17 cellular contexts compared by ENCODE assay signal in the genomic region with DNA sequence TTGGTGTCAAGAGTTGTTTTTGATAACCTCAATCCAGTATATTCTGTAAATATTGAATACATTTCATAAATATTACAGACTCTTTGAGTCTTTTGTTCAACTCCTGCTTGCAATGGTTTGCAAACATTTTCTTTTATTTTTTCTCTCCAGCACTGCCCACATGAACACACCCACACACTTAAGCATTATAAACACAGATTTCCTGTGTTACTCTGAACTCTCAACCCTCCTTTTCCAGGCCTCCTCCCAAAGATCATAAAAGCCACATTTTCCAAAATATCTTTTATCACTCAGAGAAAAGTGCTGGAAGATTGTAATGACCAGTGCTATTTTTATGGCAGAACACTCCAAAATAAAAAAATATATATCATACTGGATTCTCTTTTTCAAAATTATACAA. TPM values are rescaled to one million over a fixed set of nuclear protein-coding genes. Genes with fewer than 3 reads are reported as not detected.
DNase-seq lines count a peak whose midpoint lies in the region; ATAC-seq and TF ChIP-seq lines count a peak whose summit lies in the region.
"Had no signal": no experiment of that assay in that cellular context is flagged by ENCODE, and none has a peak within 500 bp of the region (broad histone marks: within the 10 kb centered on the region; RNA-seq: fewer than 3 reads in every experiment).

No MANE protein-coding gene starts in this region.

- H3K4me3 Mint-ChIP-seq in T-helper 1 cell treated with Interleukin-12 subunit alpha and Interleukin-12 subunit beta and Interleukin-4 antibody, amounts not matched to agents 30 μg/mL and 1 μg/mL, for 36 hours: peak overlapping the region; percentile 13
- H3K4me3 Mint-ChIP-seq in chondrocyte (ENCODE audit: unreplicated experiment) (no peak overlapping the region), naive B cell (peak overlapping the region in 3 of 8 donors; percentile 14 to 47 (median 33))

- no peak overlapping the region for H3K4ac ChIP-seq in IMR-90 (ENCODE audit: low read depth, low read length)

- no peaks in the 10 kb centered on the region for H3K27me3 Mint-ChIP-seq in T-helper 1 cell treated with Interleukin-12 subunit alpha and Interleukin-12 subunit beta and Interleukin-4 antibody, amounts not matched to agents 30 μg/mL and 1 μg/mL, for 36 hours (ENCODE audit: low read depth)
- H3K27me3 Mint-ChIP-seq in chondrocyte (ENCODE audit: low read depth) (no peaks in the 10 kb centered on the region), naive B cell (no peaks in the 10 kb centered on the region)
- H3K27me3 Mint-ChIP-seq: IgD-negative memory B cell had no signal

- H4K5ac ChIP-seq in IMR-90 (ENCODE audit: low read depth, low read length): no peak overlapping the region

- no peak for TF ChIP-seq POLR2A in IMR-90 (IDR thresholded peaks at IDR 0.05; ENCODE audit: low read depth, low read length)

- no peak overlapping the region for H3K4me2 ChIP-seq in IMR-90 (ENCODE audit: low read depth, low read length)

- no peak overlapping the region for H3K4me3 ChIP-seq in IMR-90 (ENCODE audit: insufficient read depth, low read depth, low read length)

- no peak overlapping the region; the same call in 1 of the 2 replicates for H3K18ac ChIP-seq in IMR-90 (ENCODE audit: low read depth, low read length)

- TF ChIP-seq CTCF in IMR-90 (conservative IDR thresholded peaks at IDR 0.05; ENCODE audit: low read depth, low read length) (no peak), chondrocyte (IDR thresholded peaks at IDR 0.05) (no peak)

- H4K91ac ChIP-seq in IMR-90 (ENCODE audit: insufficient read depth, low read depth, low read length): no peak overlapping the region

- ATAC-seq in IMR-90 (ENCODE audit: low read depth) (peak; percentile 84), naive B cell (ENCODE audit: low read depth in 2 of 2) (no peak), GM21526 (IDR thresholded peaks at IDR 0.05; ENCODE audit: low FRiP score, unreplicated experiment) (no peak)

- H3K9me3 ChIP-seq in IMR-90 (ENCODE audit: control insufficient read depth, insufficient read depth, low read length): no peaks in the 10 kb centered on the region

- no peak overlapping the region for H2BK20ac ChIP-seq in IMR-90 (ENCODE audit: low read depth, low read length)

- dilution Hi-C loops in IMR-90 (cut with HindIII; ENCODE audit: low sequenced_read_pairs, unreplicated experiment): no loop called here

- H2AFZ ChIP-seq in IMR-90 (replicated peaks; ENCODE audit: low read length, poor library complexity): no peak overlapping the region

- no peaks in the 10 kb centered on the region; the same call in 1 of the 2 replicates for H3K9me1 ChIP-seq in IMR-90 (ENCODE audit: insufficient read depth, low read length)

- CTCF ChIA-PET in IMR-90 (lab: Yijun Ruan, JAX): no interaction called here

- H4K20me1 ChIP-seq in IMR-90 (ENCODE audit: insufficient read depth, low read length): no peaks in the 10 kb centered on the region

- intact Hi-C loops in IMR-90 (cut with micrococcal nuclease): no loop called here

- H3K36me3 Mint-ChIP-seq in T-helper 1 cell treated with Interleukin-12 subunit alpha and Interleukin-12 subunit beta and Interleukin-4 antibody, amounts not matched to agents 30 μg/mL and 1 μg/mL, for 36 hours (ENCODE audit: low read depth): peaks cover 65% of the 10 kb centered on the region
- peaks cover 3% of the 10 kb centered on the region for H3K36me3 Mint-ChIP-seq in chondrocyte (ENCODE audit: low read depth)
- peaks cover 11 to 12% of the 10 kb centered on the region in 2 donors for H3K36me3 Mint-ChIP-seq in naive B cell

- no peak overlapping the region for H3K27ac ChIP-seq in IMR-90 (ENCODE audit: insufficient read depth, low read length)
- H3K27ac ChIP-seq: brain microvascular endothelial cell, epithelial cell of prostate had no signal

- POLR2A ChIA-PET in IMR-90 (lab: Charles Lee; ENCODE audit: unreplicated experiment): no interaction called here

- BruUV-seq in IMR-90 (replicated peaks; lab: Mats Ljungman, UMichigan): no TSS peak

- no peak overlapping the region for H3K23ac ChIP-seq in IMR-90 (ENCODE audit: low read depth, low read length)

- no peak overlapping the region for H2BK5ac ChIP-seq in IMR-90 (ENCODE audit: low read depth, low read length, poor library complexity, severe bottlenecking)

- H3K56ac ChIP-seq in IMR-90 (ENCODE audit: extremely low read depth, insufficient read depth, low read length): no peak overlapping the region

- peaks cover 75% of the 10 kb centered on the region for H3K4me1 Mint-ChIP-seq in T-helper 1 cell treated with Interleukin-12 subunit alpha and Interleukin-12 subunit beta and Interleukin-4 antibody, amounts not matched to agents 30 μg/mL and 1 μg/mL, for 36 hours (ENCODE audit: low read depth)
- H3K4me1 Mint-ChIP-seq in chondrocyte (ENCODE audit: low read depth) (peaks cover 10% of the 10 kb centered on the region), naive B cell (peaks cover 52 to 65% (median 55%) of the 10 kb centered on the region in 3 donors)

- no peak for TF ChIP-seq RAD21 in IMR-90 (IDR thresholded peaks at IDR 0.05; ENCODE audit: low read length)

- no peak overlapping the region; the same call in 1 of the 2 replicates for H2BK120ac ChIP-seq in IMR-90 (ENCODE audit: low read depth, low read length)

- H2AK9ac ChIP-seq in IMR-90 (replicated peaks; ENCODE audit: low read depth, low read length, poor library complexity): no peak overlapping the region

- no peaks in the 10 kb centered on the region for H3K27me3 ChIP-seq in IMR-90 (ENCODE audit: control insufficient read depth, insufficient read depth, low read length)
- H3K27me3 ChIP-seq: brain microvascular endothelial cell had no signal

- H3K9me3 Mint-ChIP-seq in T-helper 1 cell treated with Interleukin-12 subunit alpha and Interleukin-12 subunit beta and Interleukin-4 antibody, amounts not matched to agents 30 μg/mL and 1 μg/mL, for 36 hours: peaks cover 9% of the 10 kb centered on the region
- H3K9me3 Mint-ChIP-seq in chondrocyte (ENCODE audit: low read depth): peaks cover 9% of the 10 kb centered on the region
- H3K9me3 Mint-ChIP-seq in naive B cell: peaks cover 0 to 4% (median 0%) of the 10 kb centered on the region in 7 donors
- H3K9me3 Mint-ChIP-seq: IgD-negative memory B cell had no signal

- no peak overlapping the region for H3K9ac ChIP-seq in IMR-90 (ENCODE audit: low read depth, low read length)

- no peak overlapping the region for H2BK15ac ChIP-seq in IMR-90 (ENCODE audit: low read depth, low read length)

- peak overlapping the region; percentile 10 for H3K27ac Mint-ChIP-seq in T-helper 1 cell treated with Interleukin-12 subunit alpha and Interleukin-12 subunit beta and Interleukin-4 antibody, amounts not matched to agents 30 μg/mL and 1 μg/mL, for 36 hours
- H3K27ac Mint-ChIP-seq in chondrocyte (ENCODE audit: unreplicated experiment): peak overlapping the region; percentile 19
- peak overlapping the region in 4 of 6 donors; percentile 16 to 79 (median 50) for H3K27ac Mint-ChIP-seq in naive B cell

- no peaks in the 10 kb centered on the region for H3K36me3 ChIP-seq in IMR-90 (ENCODE audit: control insufficient read depth, insufficient read depth, low read length)
- H3K36me3 ChIP-seq: brain microvascular endothelial cell had no signal

- DNase-seq in T-helper 1 cell (no peak), IMR-90 (peak; percentile 58), chondrocyte (ENCODE audit: low spot score) (no peak), naive B cell (no peak), amniotic stem cell (lab: John Stamatoyannopoulos, UW) (no peak), mesenteric fat pad (ENCODE audit: low spot score) (no peak)
- DNase-seq: brain microvascular endothelial cell; hippocampal formation; NCI-H1417 treated with DMSO at 0.1 percent for 48 hours; NCI-H526 treated with DMSO at 0.1 percent for 48 hours; posterior cingulate gyrus; stimulated activated CD8-positive, alpha-beta memory T cell treated with anti-CD3 and anti-CD28 coated beads, Interleukin-4, amount 100 ng/mL, for 48 hours; T1000 had no signal

- no peaks in the 10 kb centered on the region for H3K79me1 ChIP-seq in IMR-90 (ENCODE audit: low read depth in 1 of 2, low read length in 2 of 2)

- H2AK5ac ChIP-seq in IMR-90 (ENCODE audit: low read depth, low read length): no peak overlapping the region

- no peak overlapping the region for H3K14ac ChIP-seq in IMR-90 (replicated peaks; ENCODE audit: low read depth, low read length)

- peak overlapping the region in 1 of 2 experiments; percentile 27; a peak in 1 of 4 replicates for H4K8ac ChIP-seq in IMR-90 (ENCODE audit: low read depth in 2 of 2, low read length in 2 of 2)

- no peaks in the 10 kb centered on the region for H3K4me1 ChIP-seq in IMR-90 (ENCODE audit: control insufficient read depth, insufficient read depth, low read length)

- in situ Hi-C loops in IMR-90 (cut with MboI; ENCODE audit: low sequenced_read_pairs): no loop called here

TF ChIP-seq in IMR-90, 13 proteins besides CTCF, POLR2A, EP300 and RAD21 (continues in another document):
- TF ChIP-seq RCOR1 (IDR thresholded peaks at IDR 0.05; ENCODE audit: insufficient replicate concordance, low read length) (no peak), RFX5 (IDR thresholded peaks at IDR 0.05; ENCODE audit: low read depth, low read length) (no peak), CEBPB (IDR thresholded peaks at IDR 0.05; ENCODE audit: low read depth, low read length) (no peak), MAFK (IDR thresholded peaks at IDR 0.05; ENCODE audit: low read depth, low read length) (no peak), SMC3 (IDR thresholded peaks at IDR 0.05; ENCODE audit: low read depth, low read length) (no peak), MAZ (IDR thresholded peaks at IDR 0.05; ENCODE audit: borderline replicate concordance, low read depth, low read length) (no peak)
- TF ChIP-seq, protein P1, sequence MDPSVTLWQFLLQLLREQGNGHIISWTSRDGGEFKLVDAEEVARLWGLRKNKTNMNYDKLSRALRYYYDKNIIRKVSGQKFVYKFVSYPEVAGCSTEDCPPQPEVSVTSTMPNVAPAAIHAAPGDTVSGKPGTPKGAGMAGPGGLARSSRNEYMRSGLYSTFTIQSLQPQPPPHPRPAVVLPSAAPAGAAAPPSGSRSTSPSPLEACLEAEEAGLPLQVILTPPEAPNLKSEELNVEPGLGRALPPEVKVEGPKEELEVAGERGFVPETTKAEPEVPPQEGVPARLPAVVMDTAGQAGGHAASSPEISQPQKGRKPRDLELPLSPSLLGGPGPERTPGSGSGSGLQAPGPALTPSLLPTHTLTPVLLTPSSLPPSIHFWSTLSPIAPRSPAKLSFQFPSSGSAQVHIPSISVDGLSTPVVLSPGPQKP (IDR thresholded peaks at IDR 0.05; ENCODE audit: borderline replicate concordance, low read depth, low read length): no peak

RNA-seq across cellular contexts. Expression of a gene that starts 20.5 kb away (rescaled TPM):
- total RNA-seq in IMR-90 (2012; rRNA removed) (0.28 and 0.36 TPM in 2 replicates), chondrocyte (0.31 to 0.50 TPM in 2 of 3 replicates, not detected in the other), mesenteric fat pad (15.6 TPM)
- polyA plus RNA-seq in IMR-90 (2012; rRNA removed) (0.27 and 0.29 TPM in 2 replicates), naive B cell (ENCODE audit: low read depth in 6 of 6) (100 to 1,000 TPM in 4 of 6 donors, 10 to 100 TPM in 2; 45.1 to 164 (median 107) TPM)
- 0.24 and 0.30 TPM in 2 replicates for polyA plus RNA-seq in IMR-90 (2012; cell fraction: cytosol; rRNA removed)
- 0.14 and 0.45 TPM in 2 replicates for polyA plus RNA-seq in IMR-90 (2012; cell fraction: nucleus; rRNA removed; ENCODE audit: low replicate concordance)

Comparison
In these comparisons a context has a peak if more than half of its experiments do, and no peak if none do; other contexts are left out.
1. RNA of a gene that starts 20.5 kb away (total RNA-seq): 15.6 TPM in mesenteric fat pad (single experiment); 0.31 to 0.50 TPM in chondrocyte and 0.28 to 0.36 TPM in IMR-90; every median in the first group is over 10 times any median in the second.
2. Peak in every context shown above with its lines, with median percentiles within 50 percentile points of each other: H3K27ac Mint-ChIP-seq.